In the genomic region with DNA sequence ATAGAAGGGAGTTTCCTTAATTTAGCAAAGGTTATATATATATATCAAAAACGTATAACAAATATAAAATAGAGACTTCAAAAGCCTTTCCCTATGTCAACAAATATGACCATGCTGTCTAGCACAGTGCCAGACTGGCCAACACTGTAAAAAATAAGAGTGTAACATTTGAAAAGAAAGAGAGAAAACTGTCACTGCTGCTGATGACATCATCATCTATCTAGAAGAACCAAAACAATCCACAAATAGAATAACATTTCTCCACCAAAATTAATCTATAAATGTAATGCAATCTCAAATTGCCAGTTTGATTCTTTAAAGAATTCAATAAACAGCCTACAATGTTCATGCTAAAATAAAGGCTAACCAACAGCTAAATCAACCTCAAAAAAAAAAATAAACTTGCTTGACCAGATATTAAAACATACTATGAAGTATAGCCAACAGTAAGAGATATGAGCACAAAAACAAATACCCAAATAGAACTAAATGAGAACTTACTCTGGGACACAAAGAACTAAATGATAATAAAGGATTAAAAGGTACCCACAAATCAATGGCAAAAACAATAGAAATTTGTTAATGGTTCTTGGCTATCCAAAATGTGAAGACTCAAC, we compare ENCODE assay signal across 15 cellular contexts. TPM values are rescaled to one million over a fixed set of nuclear protein-coding genes. Genes with fewer than 3 reads are reported as not detected.
DNase-seq lines count a peak whose midpoint lies in the region; ATAC-seq, FAIRE-seq and TF ChIP-seq lines count a peak whose summit lies in the region.
"Had no signal": no experiment of that assay in that cellular context is flagged by ENCODE, and none has a peak within 500 bp of the region (broad histone marks: within the 10 kb centered on the region; RNA-seq: fewer than 3 reads in every experiment).

No MANE protein-coding gene starts in this region.

- no peaks in the 10 kb centered on the region for H3K9me3 ChIP-seq in cardiac muscle cell (ENCODE audit: low read depth)
- no peaks in the 10 kb centered on the region for H3K9me3 ChIP-seq in body of pancreas
- no peaks in the 10 kb centered on the region for H3K9me3 ChIP-seq in uterus

- H3K4me3 Mint-ChIP-seq in mesothelial cell of epicardium, result no peak overlapping the region

- DNase-seq in cardiac muscle cell (ENCODE audit: low read depth in 1 of 2, low spot score in 1 of 2), result no peak
- no peak for DNase-seq in Right ventricle myocardium inferior (ENCODE audit: missing footprints)
- peak in 1 of 4 donors; percentile 43 for DNase-seq in body of pancreas
- no peak for DNase-seq in mesothelial cell of epicardium (ENCODE audit: low spot score in 2 of 2, unreplicated experiment in 2 of 2)
- no peak for DNase-seq in uterus
- DNase-seq in head of caudate nucleus, result no peak
- DNase-seq in GM12892 (ENCODE audit: insufficient read length), result no peak
- no peak for DNase-seq in brain microvascular endothelial cell
- DNase-seq: activated effector memory CD4-positive, alpha-beta T cell treated with Interleukin-2 at 50 U/mL for 16 hours; aorta; midbrain; NCI-H1930; NCI-H524; occipital lobe had no signal

- no peaks in the 10 kb centered on the region for H3K27me3 ChIP-seq in cardiac muscle cell
- H3K27me3 ChIP-seq in body of pancreas, result no peaks in the 10 kb centered on the region
- H3K27me3 ChIP-seq in uterus, result no peaks in the 10 kb centered on the region
- H3K27me3 ChIP-seq in brain microvascular endothelial cell (replicated peaks), result no peaks in the 10 kb centered on the region

- peaks cover 14% of the 10 kb centered on the region for H3K36me3 Mint-ChIP-seq in mesothelial cell of epicardium

- no peak overlapping the region for H3K4me3 ChIP-seq in cardiac muscle cell
- no peak overlapping the region for H3K4me3 ChIP-seq in body of pancreas
- no peak overlapping the region for H3K4me3 ChIP-seq in uterus
- no peak overlapping the region for H3K4me3 ChIP-seq in brain microvascular endothelial cell (ENCODE audit: low read depth, low read length)

- peak overlapping the region; percentile 52 for H3K27ac Mint-ChIP-seq in mesothelial cell of epicardium

- in situ Hi-C loops in brain microvascular endothelial cell (cut with HindIII; ENCODE audit: low pct_ligation_motif_present, low sequenced_read_pairs), result no loop called here

- ATAC-seq in Right ventricle myocardium inferior, result no peak
- ATAC-seq in body of pancreas, result peak; percentile 64

- TF ChIP-seq POLR2A in body of pancreas (IDR thresholded peaks at IDR 0.05) (no peak), uterus (IDR thresholded peaks at IDR 0.05) (no peak), GM12892 (IDR thresholded peaks at IDR 0.05; ENCODE audit: low read depth, low read length) (no peak)

- FAIRE-seq in GM12892 (lab: Jason Lieb, UNC), result no peak
- FAIRE-seq: GM18507 had no signal

- intact Hi-C loops in Right ventricle myocardium inferior (cut with DNase I), result no loop called here
- intact Hi-C loops in body of pancreas (cut with DNase I), result no loop called here
- intact Hi-C loops in uterus (cut with DNase I; ENCODE audit: low total_unique reads), result no loop called here
- intact Hi-C loops in head of caudate nucleus (cut with DNase I), result no loop called here

- peaks cover 37% of the 10 kb centered on the region for H3K4me1 Mint-ChIP-seq in mesothelial cell of epicardium

- no peaks in the 10 kb centered on the region for H3K36me3 ChIP-seq in cardiac muscle cell
- no peaks in the 10 kb centered on the region for H3K36me3 ChIP-seq in body of pancreas (replicated peaks in 1 of 2; ENCODE audit: insufficient read depth in 1 of 2, low read depth in 2 of 2)
- no peaks in the 10 kb centered on the region for H3K36me3 ChIP-seq in uterus
- H3K36me3 ChIP-seq in brain microvascular endothelial cell (replicated peaks), result no peaks in the 10 kb centered on the region

- TF ChIP-seq CTCF in cardiac muscle cell (IDR thresholded peaks at IDR 0.05; ENCODE audit: low read depth, low read length) (no peak), body of pancreas (IDR thresholded peaks at IDR 0.05) (no peak), mesothelial cell of epicardium (IDR thresholded peaks at IDR 0.05; ENCODE audit: unreplicated experiment) (no peak), uterus (IDR thresholded peaks at IDR 0.05) (no peak), brain microvascular endothelial cell (IDR thresholded peaks at IDR 0.05; ENCODE audit: low read depth, low read length, missing control alignments) (no peak)

- WGBS in body of pancreas, 2 donors, result 2 to 12% methylated on average over 1 of the region's 1 CpG

- H3K27me3 Mint-ChIP-seq in mesothelial cell of epicardium (ENCODE audit: low read depth), result no peaks in the 10 kb centered on the region

- H3K4me1 ChIP-seq in cardiac muscle cell (ENCODE audit: low read depth) (peaks cover 32% of the 10 kb centered on the region), body of pancreas (peaks cover 46% of the 10 kb centered on the region), uterus (no peaks in the 10 kb centered on the region)

- H3K9me3 Mint-ChIP-seq in mesothelial cell of epicardium, result peaks cover 17% of the 10 kb centered on the region

- H3K27ac ChIP-seq in cardiac muscle cell (peak overlapping the region; percentile 80), body of pancreas (peak overlapping the region in 3 of 4 donors; percentile 22 to 72 (median 59)), uterus (peak overlapping the region; percentile 30 to 56), brain microvascular endothelial cell (no peak overlapping the region)

RNA-seq across cellular contexts. Expression of a gene that starts 50.2 kb away (rescaled TPM):
- total RNA-seq in cardiac muscle cell, result 50.8 and 124 TPM in 2 replicates
- 46.4 and 66.6 TPM in 2 replicates for polyA plus RNA-seq in cardiac muscle cell
- 80.0 TPM for total RNA-seq in Right ventricle myocardium inferior
- total RNA-seq in body of pancreas, result 10 to 100 TPM; 21.1 to 28.8 TPM
- total RNA-seq in mesothelial cell of epicardium, result 137 to 144 TPM (median 140 TPM) in 3 replicates
- total RNA-seq in uterus, result 100 to 1,000 TPM in 1 of 4 donors, 10 to 100 TPM in 3; 22.9 to 109 (median 78.3) TPM
- 0.15 TPM for polyA plus RNA-seq in GM12892 (2012; ENCODE audit: missing spikeins)
